In genomic region chr11:66809592-66809991, GRCh38 we compare ENCODE assay signal across 22 cellular contexts. TPM values are rescaled to one million over a fixed set of nuclear protein-coding genes. Genes with fewer than 3 reads are reported as not detected.
DNase-seq lines count a peak whose midpoint lies in the region; ATAC-seq and TF ChIP-seq lines count a peak whose summit lies in the region.
"Had no signal": no experiment of that assay in that cellular context is flagged by ENCODE, and none has a peak within 500 bp of the region (broad histone marks: within the 10 kb centered on the region; RNA-seq: fewer than 3 reads in every experiment).

No MANE protein-coding gene starts in this region.

- no peak overlapping the region for H2BK12ac ChIP-seq in H9 (ENCODE audit: insufficient read length, low read depth, low read length)

- H2BK5ac ChIP-seq in H9 (ENCODE audit: insufficient read length, low read length), result no peak overlapping the region

- H3K9ac ChIP-seq in H9 (ENCODE audit: extremely low read depth, insufficient read length, low read length) (no peak overlapping the region), Karpas-422 (ENCODE audit: low read length) (no peak overlapping the region), iPS-20b (ENCODE audit: low read depth, low read length) (peak overlapping the region; percentile 18; the same call in 1 of the 2 replicates)
- H3K9ac ChIP-seq: BLaER1 treated with 17β-estradiol and CSF1 and Interleukin-3, amounts not matched to agents 10 nM and 100 nM had no signal

- no peak overlapping the region for H2BK120ac ChIP-seq in H9 (ENCODE audit: low read depth, low read length, poor library complexity, severe bottlenecking)

- no peak overlapping the region for H3K18ac ChIP-seq in H9 (ENCODE audit: insufficient read length, low read depth, low read length)

- peak overlapping the region in 2 of 3 experiments; percentile 82 to 96; a peak in 3 of 7 replicates for H3K27ac Mint-ChIP-seq in H9
- H3K27ac Mint-ChIP-seq in central memory CD8-positive, alpha-beta T cell (ENCODE audit: low read depth), result peak overlapping the region; percentile 33
- H3K27ac Mint-ChIP-seq: CD14-positive monocyte; CD4-positive, alpha-beta T cell; HFFc6 had no signal

- H3K27me3 ChIP-seq in H9 (ENCODE audit: insufficient read depth, low read length) (no peaks in the 10 kb centered on the region), Karpas-422 (ENCODE audit: low read length) (no peaks in the 10 kb centered on the region), iPS-20b (ENCODE audit: insufficient read depth, low read length) (no peaks in the 10 kb centered on the region)
- H3K27me3 ChIP-seq: BE2C; BLaER1 treated with 17β-estradiol and CSF1 and Interleukin-3, amounts not matched to agents 10 nM and 100 nM had no signal

- H3K4me1 Mint-ChIP-seq in H9, result peaks cover 37 to 44% of the 10 kb centered on the region in 2 experiments
- no peaks in the 10 kb centered on the region for H3K4me1 Mint-ChIP-seq in central memory CD8-positive, alpha-beta T cell
- H3K4me1 Mint-ChIP-seq: CD14-positive monocyte had no signal

- H3K56ac ChIP-seq in H9 (ENCODE audit: insufficient read length, low read depth, low read length), result no peak overlapping the region

- H4K91ac ChIP-seq in H9 (ENCODE audit: insufficient read length, low read depth, low read length), result no peak overlapping the region

- no peak overlapping the region for H4K5ac ChIP-seq in H9 (ENCODE audit: insufficient read length, low read depth, low read length)

- no peaks in the 10 kb centered on the region for H3K23me2 ChIP-seq in H9 (ENCODE audit: insufficient read length, low read depth, low read length, poor library complexity, severe bottlenecking)

- H3K9me3 Mint-ChIP-seq in H9, result peaks cover 2 to 4% of the 10 kb centered on the region in 2 experiments; a peak in 3 of 5 replicates
- no peaks in the 10 kb centered on the region for H3K9me3 Mint-ChIP-seq in central memory CD8-positive, alpha-beta T cell
- H3K9me3 Mint-ChIP-seq: CD14-positive monocyte; CD4-positive, alpha-beta T cell; HFFc6 had no signal

- DNase-seq in H9, result no peak
- DNase-seq in Karpas-422, result no peak
- no peak for DNase-seq in central memory CD8-positive, alpha-beta T cell (ENCODE audit: low spot score in 2 of 2)
- DNase-seq in activated CD8-positive, alpha-beta memory T cell treated with anti-CD3 and anti-CD28 coated beads, Interleukin-2, amount 50 U/mL, for 4 hours, result no peak
- no peak for DNase-seq in activated CD4-positive, alpha-beta T cell treated with anti-CD3 and anti-CD28 coated beads, Interleukin-2, amount 50 U/mL, for 1 hour
- DNase-seq: 8988T; ACHN; AML-193; BE2C; Calu3; CD4-positive, alpha-beta T cell; COR-L47; DMS53; DMS79 treated with DMSO at 0.1 percent for 48 hours; GF-D8; HFFc6 had no signal

- no peak overlapping the region for H2BK20ac ChIP-seq in H9 (ENCODE audit: low read depth, low read length, poor library complexity, severe bottlenecking)

- H3K9me2 ChIP-seq in Karpas-422 (replicated peaks; ENCODE audit: insufficient read depth, low read length), result no peaks in the 10 kb centered on the region

- no peaks in the 10 kb centered on the region for H4K20me1 ChIP-seq in H9 (ENCODE audit: control insufficient read depth, insufficient read depth, insufficient read length)
- H4K20me1 ChIP-seq in Karpas-422 (ENCODE audit: insufficient read depth, low read depth, low read length), result no peaks in the 10 kb centered on the region
- H4K20me1 ChIP-seq: BLaER1 treated with 17β-estradiol and CSF1 and Interleukin-3, amounts not matched to agents 10 nM and 100 nM had no signal

- no peak overlapping the region for H3K14ac ChIP-seq in H9 (ENCODE audit: insufficient read depth, low read length)

- H3K4me3 Mint-ChIP-seq in H9, result no peak overlapping the region
- no peak overlapping the region for H3K4me3 Mint-ChIP-seq in central memory CD8-positive, alpha-beta T cell
- H3K4me3 Mint-ChIP-seq: CD14-positive monocyte; CD4-positive, alpha-beta T cell; HFFc6 had no signal

- H3K36me3 ChIP-seq in Karpas-422 (ENCODE audit: insufficient read depth, low read length), result 0 out of 2 replicates have a peak, but pooled peaks cover 7% of the 10 kb centered on the region
- peaks cover 9% of the 10 kb centered on the region; the same call in 1 of the 2 replicates for H3K36me3 ChIP-seq in iPS-20b (ENCODE audit: insufficient read depth, low read depth, low read length)
- H3K36me3 ChIP-seq: BE2C had no signal

- no peak for TF ChIP-seq CTCF in H9 (conservative IDR thresholded peaks at IDR 0.05)

- H3K23ac ChIP-seq in H9 (ENCODE audit: insufficient read length, low read depth, low read length), result no peak overlapping the region

- no peaks in the 10 kb centered on the region for H3K9me3 ChIP-seq in H9 (ENCODE audit: control insufficient read depth, low read depth, low read length)
- H3K9me3 ChIP-seq in Karpas-422 (ENCODE audit: low read length), result no peaks in the 10 kb centered on the region
- H3K9me3 ChIP-seq in iPS-20b (ENCODE audit: insufficient read depth, low read depth, low read length), result no peaks in the 10 kb centered on the region
- H3K9me3 ChIP-seq: A549, BE2C, HAP-1 had no signal

- H3K36me3 Mint-ChIP-seq in H9 (ENCODE audit: insufficient read depth in 1 of 3, low read depth in 3 of 3), result peaks cover 2 to 56% (median 36%) of the 10 kb centered on the region in 3 experiments; a peak in 5 of 7 replicates
- peaks cover 5% of the 10 kb centered on the region for H3K36me3 Mint-ChIP-seq in central memory CD8-positive, alpha-beta T cell (ENCODE audit: insufficient read depth)
- H3K36me3 Mint-ChIP-seq: CD14-positive monocyte had no signal

- H3K27ac ChIP-seq in H9 (ENCODE audit: insufficient read length, low read depth, low read length) (no peak overlapping the region), Karpas-422 (ENCODE audit: low read length) (peak overlapping the region; percentile 33; the same call in 1 of the 2 replicates), iPS-20b (ENCODE audit: low read length) (no peak overlapping the region)
- H3K27ac ChIP-seq: A549; BLaER1 treated with 17β-estradiol and CSF1 and Interleukin-3, amounts not matched to agents 10 nM and 100 nM had no signal

- H3K4me2 ChIP-seq in H9 (ENCODE audit: insufficient read depth, insufficient read length, low read length), result no peak overlapping the region
- H3K4me2 ChIP-seq in Karpas-422 (ENCODE audit: low read depth, low read length, poor library complexity, severe bottlenecking), result no peak overlapping the region
- H3K4me2 ChIP-seq: A549; BLaER1 treated with 17β-estradiol and CSF1 and Interleukin-3, amounts not matched to agents 10 nM and 100 nM had no signal

- H3K4me3 ChIP-seq in Karpas-422 (ENCODE audit: low read length), result no peak overlapping the region
- no peak overlapping the region for H3K4me3 ChIP-seq in iPS-20b (ENCODE audit: low read length)
- H3K4me3 ChIP-seq: A549; BLaER1 treated with 17β-estradiol and CSF1 and Interleukin-3, amounts not matched to agents 10 nM and 100 nM; HAP-1 had no signal

- no peak overlapping the region for H2AK5ac ChIP-seq in H9 (ENCODE audit: insufficient read length, low read length)

- H3K79me2 ChIP-seq in H9 (ENCODE audit: insufficient read depth, low read length) (no peaks in the 10 kb centered on the region), Karpas-422 (ENCODE audit: low read length) (no peaks in the 10 kb centered on the region)

- WGBS in H9 (ENCODE audit: extremely low coverage, insufficient read length, low lambda C conversion rate), result no CpG with 5 or more reads among the region's 3 CpGs

- H2AFZ ChIP-seq in H9 (ENCODE audit: low read length), result no peak overlapping the region
- no peak overlapping the region for H2AFZ ChIP-seq in Karpas-422 (ENCODE audit: low read length)

- no peak overlapping the region for H3T11ph ChIP-seq in H9 (ENCODE audit: low read length)

- no peak overlapping the region for H2BK15ac ChIP-seq in H9 (ENCODE audit: low read depth, low read length)

- H4K8ac ChIP-seq in H9 (replicated peaks; ENCODE audit: insufficient read length, low read depth, low read length), result no peak overlapping the region

- H3K4me1 ChIP-seq in H9 (ENCODE audit: insufficient read depth, low read length), result peaks cover 4% of the 10 kb centered on the region; the same call in 1 of the 2 replicates
- H3K4me1 ChIP-seq in Karpas-422 (ENCODE audit: low read length), result peaks cover 23% of the 10 kb centered on the region
- H3K4me1 ChIP-seq in iPS-20b (ENCODE audit: insufficient read depth, low read length), result peaks cover 28% of the 10 kb centered on the region; the same call in 1 of the 2 replicates
- H3K4me1 ChIP-seq: A549; BE2C; BLaER1 treated with 17β-estradiol and CSF1 and Interleukin-3, amounts not matched to agents 10 nM and 100 nM had no signal

- no peak for ATAC-seq in central memory CD8-positive, alpha-beta T cell (replicated peaks; ENCODE audit: extremely low read depth, poor library complexity, severe bottlenecking)
- ATAC-seq in GM18907 (IDR thresholded peaks at IDR 0.05; ENCODE audit: unreplicated experiment), result no peak
- ATAC-seq: A549 had no signal

- H3K4ac ChIP-seq in H9 (ENCODE audit: low read depth, low read length), result no peak overlapping the region

- no peaks in the 10 kb centered on the region for H3K79me1 ChIP-seq in H9 (ENCODE audit: insufficient read depth, low read depth, low read length, poor library complexity, severe bottlenecking)

- H3K27me3 Mint-ChIP-seq in H9 (ENCODE audit: low read depth), result no peaks in the 10 kb centered on the region
- no peaks in the 10 kb centered on the region for H3K27me3 Mint-ChIP-seq in central memory CD8-positive, alpha-beta T cell
- H3K27me3 Mint-ChIP-seq: CD4-positive, alpha-beta T cell had no signal

RNA-seq across cellular contexts. Expression of gene RCE1, which starts 33.6 kb away (rescaled TPM):
- total RNA-seq in H9 (2021), result 49.0 and 52.5 TPM in 2 replicates
- total RNA-seq in Karpas-422 (2014; rRNA removed; shearing (Covaris generic); ENCODE audit: low replicate concordance), result 20.4 and 53.3 TPM in 2 replicates

RNA-seq across cellular contexts. Expression of gene LRFN4, which starts 47.3 kb away (rescaled TPM):
- 65.1 and 66.7 TPM in 2 replicates for total RNA-seq in H9 (2021)
- 8.7 and 24.2 TPM in 2 replicates for total RNA-seq in Karpas-422 (2014; rRNA removed; shearing (Covaris generic); ENCODE audit: low replicate concordance)
